In genomic region chr17:47238321-47239010, GRCh38 we compare ENCODE assay signal across 1 cellular context.
TF ChIP-seq lines count a peak whose summit lies in the region.

No MANE protein-coding gene starts in this region.

TF ChIP-seq in H1, 55 proteins besides CTCF, POLR2A, EP300 and RAD21:
- TF ChIP-seq TAF7 (optimal IDR thresholded peaks at IDR 0.05; ENCODE audit: borderline replicate concordance, low read depth, low read length) (no peak), CHD2 (IDR thresholded peaks at IDR 0.05; ENCODE audit: low read length) (no peak), MAX (IDR thresholded peaks at IDR 0.05) (no peak), KDM1A (IDR thresholded peaks at IDR 0.05; ENCODE audit: borderline replicate concordance, low read length) (no peak), HDAC6 (IDR thresholded peaks at IDR 0.05; ENCODE audit: low read depth, low read length) (no peak), KDM5A (IDR thresholded peaks at IDR 0.05; ENCODE audit: low read length) (no peak), EZH2 (IDR thresholded peaks at IDR 0.05; ENCODE audit: low read depth, low read length, severe bottlenecking) (no peak), SP2 (IDR thresholded peaks at IDR 0.05; ENCODE audit: low read length) (no peak), NRF1 (IDR thresholded peaks at IDR 0.05; ENCODE audit: low read depth, low read length) (no peak), RXRA (IDR thresholded peaks at IDR 0.05; ENCODE audit: insufficient read depth, low read depth, low read length) (no peak), CEBPB (IDR thresholded peaks at IDR 0.05; ENCODE audit: low read depth, low read length) (no peak), SIN3A (conservative IDR thresholded peaks at IDR 0.05 in 1 of 2, IDR thresholded peaks at IDR 0.05 in 1 of 2; ENCODE audit: low read depth in 1 of 2, low read length in 2 of 2) (no peak), CTBP2 (IDR thresholded peaks at IDR 0.05; ENCODE audit: borderline replicate concordance, insufficient read depth, insufficient read length, low read length) (no peak), SRF (IDR thresholded peaks at IDR 0.05; ENCODE audit: low read depth, low read length) (no peak), BCL11A (IDR thresholded peaks at IDR 0.05; ENCODE audit: low read depth in 2 of 2, low read length in 2 of 2) (no peak), CREB1 (IDR thresholded peaks at IDR 0.05) (no peak), BACH1 (IDR thresholded peaks at IDR 0.05; ENCODE audit: low read length) (no peak)
- TF ChIP-seq, protein P1, sequence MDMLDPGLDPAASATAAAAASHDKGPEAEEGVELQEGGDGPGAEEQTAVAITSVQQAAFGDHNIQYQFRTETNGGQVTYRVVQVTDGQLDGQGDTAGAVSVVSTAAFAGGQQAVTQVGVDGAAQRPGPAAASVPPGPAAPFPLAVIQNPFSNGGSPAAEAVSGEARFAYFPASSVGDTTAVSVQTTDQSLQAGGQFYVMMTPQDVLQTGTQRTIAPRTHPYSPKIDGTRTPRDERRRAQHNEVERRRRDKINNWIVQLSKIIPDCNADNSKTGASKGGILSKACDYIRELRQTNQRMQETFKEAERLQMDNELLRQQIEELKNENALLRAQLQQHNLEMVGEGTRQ (IDR thresholded peaks at IDR 0.05; ENCODE audit: low read length) = no peak
TF ChIP-seq in H1: peak in this region for 0.
